ENCODE assay signal across 27 cellular contexts in genomic region chr4:72348701-72349100, GRCh38.
"Had no signal": no experiment of that assay in that cellular context is flagged by ENCODE, and none has a peak within 500 bp of the region (broad histone marks: within the 10 kb centered on the region; RNA-seq: fewer than 3 reads in every experiment).

No MANE protein-coding gene starts in this region.

- H3K36me3 ChIP-seq: stomach, suprapubic skin, thoracic aorta, thyroid gland, tibial artery, tibial nerve, transverse colon, upper lobe of left lung, upper lobe of right lung, uterus, vagina had no signal

- H3K27me3 ChIP-seq: stomach, suprapubic skin, testis, thyroid gland, tibial artery, tibial nerve, transverse colon, upper lobe of left lung, upper lobe of right lung, uterus, vagina had no signal

- H3K9me3 ChIP-seq: stomach, suprapubic skin, testis, thoracic aorta, thyroid gland, tibial artery, tibial nerve, transverse colon, upper lobe of left lung, upper lobe of right lung, uterus, vagina had no signal

- ATAC-seq: stimulated activated effector memory CD8-positive, alpha-beta T cell treated with anti-CD3 and anti-CD28 coated beads, Interleukin-12 subunit alpha, Interleukin-12 subunit beta, amount 100 ng/mL, for 72 hours; stimulated activated memory B cell treated with anti-CD40 and anti-IgM and Interleukin-4, amounts not matched to agents 10 μg/mL and 1 μg/mL and 100 μg/mL, for 72 hours; stimulated activated naive B cell treated with anti-CD40 and anti-IgM and Interleukin-4, amounts not matched to agents 10 μg/mL and 1 μg/mL and 100 μg/mL, for 72 hours; stimulated activated naive CD8-positive, alpha-beta T cell treated with anti-CD3 and anti-CD28 coated beads, Interleukin-15, amount 100 ng/mL, for 72 hours; stimulated activated naive CD8-positive, alpha-beta T cell treated with anti-CD3 and anti-CD28 coated beads, Interleukin-15, Interleukin-2, amounts not matched to agents 100 U/mL and 50 U/mL, for 24 hours; upper lobe of right lung had no signal

- H3K4me3 ChIP-seq: stomach, suprapubic skin, testis, thoracic aorta, thyroid gland, tibial artery, tibial nerve, transverse colon, upper lobe of left lung, upper lobe of right lung, uterus, vagina had no signal

- FAIRE-seq: urothelium cell line had no signal

- H3K4me1 ChIP-seq: suprapubic skin, testis, thyroid gland, tibial nerve, transverse colon, upper lobe of right lung, uterus, vagina had no signal

- DNase-seq: stimulated activated CD4-positive, alpha-beta T cell treated with anti-CD3 and anti-CD28 coated beads, Interleukin-2, amount 100 ng/mL, for 48 hours; stimulated activated CD4-positive, alpha-beta T cell treated with anti-CD3 and anti-CD28 coated beads, Interleukin-4, amount 100 ng/mL, for 1 hour; stimulated activated CD4-positive, alpha-beta T cell treated with anti-CD3 and anti-CD28 coated beads, Interleukin-4, amount 100 ng/mL, for 24 hours; stimulated activated CD4-positive, alpha-beta T cell treated with anti-CD3 and anti-CD28 coated beads, Interleukin-4, amount 100 ng/mL, for 4 hours; stimulated activated CD8-positive, alpha-beta memory T cell treated with anti-CD3 and anti-CD28 coated beads, Interleukin-4, amount 100 ng/mL, for 48 hours; stimulated activated naive B cell treated with anti-CD40 and anti-IgM and Interleukin-4, amounts not matched to agents 10 μg/mL and 1 μg/mL and 100 μg/mL, for 72 hours; stimulated activated naive CD4-positive, alpha-beta T cell; stimulated activated naive CD4-positive, alpha-beta T cell treated with Interleukin-2 at 50 U/mL for 16 hours; stimulated activated naive CD8-positive, alpha-beta T cell treated with anti-CD3 and anti-CD28 coated beads, Interleukin-15, amount 100 ng/mL, for 72 hours; stimulated activated naive CD8-positive, alpha-beta T cell treated with anti-CD3 and anti-CD28 coated beads, Interleukin-15, Interleukin-2, amounts not matched to agents 100 U/mL and 50 U/mL, for 24 hours; stomach; substantia nigra; testis; thyroid gland; tibial artery; transverse colon; trophoblast cell; upper lobe of left lung; upper lobe of right lung; uterus had no signal

- H3K27ac ChIP-seq: stomach, suprapubic skin, testis, thoracic aorta, thyroid gland, tibial artery, tibial nerve, transverse colon, upper lobe of left lung, upper lobe of right lung, uterus, vagina had no signal
